Comparison of ENCODE assay signal across 8 cellular contexts in genomic region chr4:781493-782216, GRCh38. TPM values are rescaled to one million over a fixed set of nuclear protein-coding genes. Genes with fewer than 3 reads are reported as not detected.
A peak's percentile ranks its signal among the peaks of the same experiment; 100 is the strongest.
DNase-seq lines count a peak whose midpoint lies in the region; ATAC-seq and TF ChIP-seq lines count a peak whose summit lies in the region.

No MANE protein-coding gene starts in this region.

- H2AFZ ChIP-seq in neuronal stem cell (ENCODE audit: low read length): peak overlapping the region; percentile 99

- no CpG with 5 or more reads among the region's 57 CpGs for WGBS in gastroesophageal sphincter (ENCODE audit: low coverage in 1 of 2), 2 donors
- no CpG with 5 or more reads among the region's 57 CpGs for WGBS in neuronal stem cell (ENCODE audit: extremely low coverage in 2 of 2, insufficient read length in 2 of 2, insufficient replicate concordance in 1 of 2), 2 donors

- H2BK120ac ChIP-seq in neuronal stem cell (ENCODE audit: low read depth, low read length): peak overlapping the region; percentile 68

- peaks cover 11% of the 10 kb centered on the region for H3K36me3 ChIP-seq in GM06990 (ENCODE audit: control insufficient read depth, insufficient read depth, low read length)
- peaks cover 0 to 33% of the 10 kb centered on the region in 2 donors for H3K36me3 ChIP-seq in gastroesophageal sphincter
- H3K36me3 ChIP-seq in neuronal stem cell (replicated peaks in 1 of 2; ENCODE audit: control insufficient read depth in 2 of 2, insufficient read depth in 2 of 2, low read length in 2 of 2): peaks cover 18 to 42% of the 10 kb centered on the region in 2 donors
- H3K36me3 ChIP-seq in subcutaneous abdominal adipose tissue (ENCODE audit: control insufficient read depth in 5 of 5, insufficient read depth in 5 of 5, low read length in 5 of 5): peaks cover 0 to 19% (median 14%) of the 10 kb centered on the region in 5 donors

- peak; percentile 93 for TF ChIP-seq POLR2A in NB4 (IDR thresholded peaks at IDR 0.05; ENCODE audit: extremely low read depth, insufficient read length)
- peak; percentile 89 to 94 for TF ChIP-seq POLR2A in gastroesophageal sphincter (IDR thresholded peaks at IDR 0.05)

- H2BK5ac ChIP-seq in neuronal stem cell (ENCODE audit: low read length): no peak overlapping the region

- H2BK12ac ChIP-seq in neuronal stem cell (ENCODE audit: low read length): peak overlapping the region; percentile 95

- H2BK15ac ChIP-seq in neuronal stem cell (ENCODE audit: low read length): no peak overlapping the region

- peak overlapping the region; percentile 78 for H3K4me2 ChIP-seq in neuronal stem cell (ENCODE audit: insufficient read depth, low read length, poor library complexity, severe bottlenecking)

- no peak for TF ChIP-seq EP300 in gastroesophageal sphincter (IDR thresholded peaks at IDR 0.05)

- H3K4me3 ChIP-seq in GM06990 (replicated peaks; ENCODE audit: low read depth, low read length): peak overlapping the region; percentile 100
- peak overlapping the region; percentile 92 for H3K4me3 ChIP-seq in NB4 (ENCODE audit: low read depth, low read length)
- H3K4me3 ChIP-seq in gastroesophageal sphincter: peak overlapping the region; percentile 82 to 85
- peak overlapping the region; percentile 98 to 99 for H3K4me3 ChIP-seq in neuronal stem cell (ENCODE audit: low read length in 2 of 2)
- H3K4me3 ChIP-seq in subcutaneous abdominal adipose tissue (ENCODE audit: low read depth in 1 of 5, low read length in 5 of 5): peak overlapping the region in 4 of 5 donors; percentile 85 to 95 (median 93)

- peak overlapping the region; percentile 64 for H4K91ac ChIP-seq in neuronal stem cell (ENCODE audit: low read depth, low read length, poor library complexity)

- peak overlapping the region; percentile 100 for H3K23ac ChIP-seq in neuronal stem cell (ENCODE audit: low read depth, low read length, poor library complexity)

- H3K9ac ChIP-seq in neuronal stem cell (ENCODE audit: low read depth, low read length, poor library complexity) (peak overlapping the region; percentile 100), subcutaneous abdominal adipose tissue (ENCODE audit: low read length in 5 of 5) (peak overlapping the region in 4 of 5 donors; percentile 88 to 98 (median 96))

- peaks cover 22% of the 10 kb centered on the region for H3K79me1 ChIP-seq in neuronal stem cell (ENCODE audit: low read depth, low read length)

- H2AK5ac ChIP-seq in neuronal stem cell (ENCODE audit: low read depth, low read length): peak overlapping the region; percentile 99

- H3K27ac ChIP-seq in gastroesophageal sphincter: peak overlapping the region; percentile 66 to 99 (median 90)
- H3K27ac ChIP-seq in neuronal stem cell (replicated peaks; ENCODE audit: low read length): peak overlapping the region; percentile 87
- H3K27ac ChIP-seq in subcutaneous abdominal adipose tissue (ENCODE audit: low read depth, low read length): peak overlapping the region; percentile 85

- H3K4me1 ChIP-seq in gastroesophageal sphincter (peaks cover 0 to 69% (median 35%) of the 10 kb centered on the region in 3 donors), neuronal stem cell (ENCODE audit: control insufficient read depth in 2 of 2, insufficient read depth in 1 of 2, low read depth in 1 of 2, low read length in 2 of 2) (peaks cover 11 to 14% of the 10 kb centered on the region in 2 donors), subcutaneous abdominal adipose tissue (ENCODE audit: control insufficient read depth in 5 of 5, insufficient read depth in 5 of 5, low read length in 5 of 5) (peaks cover 6 to 48% (median 35%) of the 10 kb centered on the region in 5 donors)

- H3K4ac ChIP-seq in neuronal stem cell (ENCODE audit: low read length): peak overlapping the region; percentile 80

- H3K18ac ChIP-seq in neuronal stem cell (ENCODE audit: low read length): peak overlapping the region; percentile 98

- ATAC-seq in HG02571 (IDR thresholded peaks at IDR 0.05; ENCODE audit: unreplicated experiment) (peak; percentile 90), gastroesophageal sphincter (peak; percentile 98)

- DNase-seq in GM06990 (ENCODE audit: extremely low read depth, insufficient read length): peak; percentile 100
- peak; percentile 100 for DNase-seq in NB4 (ENCODE audit: low read depth)
- peak; percentile 97 for DNase-seq in SK-N-DZ (ENCODE audit: low spot score)
- peak; percentile 99 for DNase-seq in activated naive CD4-positive, alpha-beta T cell treated with anti-CD3 and anti-CD28 coated beads, Interleukin-2, amount 50 U/mL, for 16 hours
- peak; percentile 99 for DNase-seq in neuronal stem cell (ENCODE audit: low spot score)

- no peak for TF ChIP-seq CTCF in GM06990 (IDR thresholded peaks at IDR 0.05; ENCODE audit: insufficient read depth, low read length, poor library complexity, severe bottlenecking)
- TF ChIP-seq CTCF in NB4 (IDR thresholded peaks at IDR 0.05; ENCODE audit: low read depth, low read length): no peak
- no peak for TF ChIP-seq CTCF in gastroesophageal sphincter (IDR thresholded peaks at IDR 0.05)

- H4K8ac ChIP-seq in neuronal stem cell (ENCODE audit: low read depth, low read length): peak overlapping the region; percentile 97

- H3K9me3 ChIP-seq in gastroesophageal sphincter (no peaks in the 10 kb centered on the region), neuronal stem cell (replicated peaks in 1 of 2; ENCODE audit: control insufficient read depth in 2 of 2, insufficient read depth in 1 of 2, low read depth in 1 of 2, low read length in 2 of 2) (peaks cover 2 to 3% of the 10 kb centered on the region in 2 donors), subcutaneous abdominal adipose tissue (ENCODE audit: control insufficient read depth in 5 of 5, low read length in 5 of 5) (no peaks in the 10 kb centered on the region)

- H3K27me3 ChIP-seq in GM06990 (replicated peaks; ENCODE audit: control insufficient read depth, insufficient read depth, low read length): no peaks in the 10 kb centered on the region
- peaks cover 25% of the 10 kb centered on the region for H3K27me3 ChIP-seq in gastroesophageal sphincter
- H3K27me3 ChIP-seq in neuronal stem cell (ENCODE audit: control insufficient read depth in 3 of 3, insufficient read depth in 3 of 3, low read depth in 1 of 3, low read length in 3 of 3): peaks cover 15 to 36% (median 21%) of the 10 kb centered on the region in 3 experiments
- H3K27me3 ChIP-seq in subcutaneous abdominal adipose tissue (ENCODE audit: control insufficient read depth in 5 of 5, insufficient read depth in 4 of 5, low read length in 5 of 5): peaks cover 5 to 17% (median 11%) of the 10 kb centered on the region in 5 donors

- peak overlapping the region; percentile 95 for H3K14ac ChIP-seq in neuronal stem cell (ENCODE audit: low read length)

RNA-seq across cellular contexts. Expression of gene CPLX1, which starts 44.3 kb away (rescaled TPM):
- polyA plus RNA-seq in SK-N-DZ (2014; cell fraction: cytosol; rRNA removed): 14.2 and 15.1 TPM in 2 replicates
- polyA plus RNA-seq in SK-N-DZ (2014; cell fraction: nucleus; rRNA removed): 9.1 and 13.0 TPM in 2 replicates
- under 1 TPM in 3 of 4 donors, not detected in 1; 0.31 to 0.96 (median 0.54) TPM for total RNA-seq in gastroesophageal sphincter
- 0.13 TPM for polyA plus RNA-seq in neuronal stem cell (2013, experiment 1 of 2)
- polyA plus RNA-seq in neuronal stem cell (2013, experiment 2 of 2): 0.12 TPM

Comparison
In these comparisons a context has a peak if more than half of its experiments do, and no peak if none do; other contexts are left out.
1. Peak in every context shown above with its lines: DNase-seq, ATAC-seq, H3K4me3 ChIP-seq and H3K27ac ChIP-seq.